Comparison of ENCODE assay signal across 1 cellular context in genomic region chr4:55670695-55671094, GRCh38.
TF ChIP-seq lines count a peak whose summit lies in the region.

No MANE protein-coding gene starts in this region.

TF ChIP-seq in K562, 482 proteins besides CTCF, POLR2A, EP300 and RAD21 (continued from another document and continues in another):
- TF ChIP-seq ZBTB1 (CRISPR knock-in tag; IDR thresholded peaks at IDR 0.05; ENCODE audit: borderline replicate concordance, low read depth) (no peak), TAF1 (IDR thresholded peaks at IDR 0.05; ENCODE audit: control insufficient read depth, extremely low read depth, insufficient read depth, low read length, severe bottlenecking) (no peak), FOSL1 (tag; conservative IDR thresholded peaks at IDR 0.05) (peak; percentile 30; the same call in 1 of the 2 replicates), NR3C1 (CRISPR knock-in tag; IDR thresholded peaks at IDR 0.05) (no peak), MAZ (CRISPR knock-in tag; conservative IDR thresholded peaks at IDR 0.05 in 1 of 2, IDR thresholded peaks at IDR 0.05 in 1 of 2) (no peak), SMC3 (conservative IDR thresholded peaks at IDR 0.05; ENCODE audit: insufficient read depth, low read depth, low read length) (no peak), ZNF583 (CRISPR knock-in tag; IDR thresholded peaks at IDR 0.05) (no peak), HDAC3 (IDR thresholded peaks at IDR 0.05; ENCODE audit: borderline replicate concordance, partially characterized antibody) (no peak), CSDE1 (IDR thresholded peaks at IDR 0.05) (no peak), ERF (CRISPR knock-in tag; IDR thresholded peaks at IDR 0.05) (no peak), HDAC8 (tag; IDR thresholded peaks at IDR 0.05) (no peak), CAMTA2 (CRISPR knock-in tag; conservative IDR thresholded peaks at IDR 0.05) (no peak), KHSRP (IDR thresholded peaks at IDR 0.05) (no peak), TCFL5 (CRISPR knock-in tag; conservative IDR thresholded peaks at IDR 0.05) (no peak), ZNF274 (IDR thresholded peaks at IDR 0.05; ENCODE audit: borderline replicate concordance, low read depth, low read length) (no peak), WHSC1 (IDR thresholded peaks at IDR 0.05; ENCODE audit: low read length) (no peak), MCM2 (IDR thresholded peaks at IDR 0.05; ENCODE audit: low read depth) (no peak), ZNF184 (CRISPR knock-in tag; IDR thresholded peaks at IDR 0.05) (no peak), KLF1 (tag; IDR thresholded peaks at IDR 0.05) (no peak), HSF4 (CRISPR knock-in tag; IDR thresholded peaks at IDR 0.05; ENCODE audit: borderline replicate concordance) (no peak), MYC (IDR thresholded peaks at IDR 0.05; ENCODE audit: low read depth, low read length) (no peak), MYC (CRISPR knock-in tag; IDR thresholded peaks at IDR 0.05; ENCODE audit: borderline replicate concordance, low read depth) (no peak), EP400 (IDR thresholded peaks at IDR 0.05) (no peak), HLTF (IDR thresholded peaks at IDR 0.05) (no peak), FOXJ2 (tag; IDR thresholded peaks at IDR 0.05) (no peak), SMARCA4 (IDR thresholded peaks at IDR 0.05) (peak; percentile 22; the same call in 1 of the 2 replicates), ZNF589 (CRISPR knock-in tag; IDR thresholded peaks at IDR 0.05; ENCODE audit: low read depth) (peak; percentile 41; the same call in 1 of the 2 replicates), REST (CRISPR knock-in tag; IDR thresholded peaks at IDR 0.05; ENCODE audit: low read depth) (no peak), ZNF280B (CRISPR knock-in tag; IDR thresholded peaks at IDR 0.05) (no peak), MITF (IDR thresholded peaks at IDR 0.05) (peak; percentile 60; the same call in 1 of the 2 replicates), E2F4 (CRISPR knock-in tag; IDR thresholded peaks at IDR 0.05; ENCODE audit: low read depth) (no peak), ZBTB5 (IDR thresholded peaks at IDR 0.05) (no peak), PCBP2 (IDR thresholded peaks at IDR 0.05; ENCODE audit: low read depth, low read length, poor library complexity, severe bottlenecking) (no peak), ZNF445 (CRISPR knock-in tag; IDR thresholded peaks at IDR 0.05; ENCODE audit: low read depth) (no peak), DPF2 (IDR thresholded peaks at IDR 0.05) (peak; percentile 21; the same call in 1 of the 2 replicates), MXI1 (IDR thresholded peaks at IDR 0.05; ENCODE audit: low read depth, low read length) (no peak), E2F5 (CRISPR knock-in tag; IDR thresholded peaks at IDR 0.05) (no peak), XRCC5 (IDR thresholded peaks at IDR 0.05; ENCODE audit: low read depth, low read length) (no peak), NR0B1 (IDR thresholded peaks at IDR 0.05; ENCODE audit: partially characterized antibody) (no peak), PCBP1 (IDR thresholded peaks at IDR 0.05; ENCODE audit: low read depth, low read length, poor library complexity, severe bottlenecking) (no peak), RCOR1 (IDR thresholded peaks at IDR 0.05; ENCODE audit: borderline replicate concordance in 1 of 2, low read depth in 2 of 2, low read length in 2 of 2) (peak in 1 of 2 experiments; percentile 6; a peak in 1 of 4 replicates), PYGO2 (tag; IDR thresholded peaks at IDR 0.05) (no peak), BCLAF1 (IDR thresholded peaks at IDR 0.05; ENCODE audit: borderline replicate concordance in 1 of 2, control insufficient read depth in 1 of 2, low read depth in 2 of 2, low read length in 1 of 2) (no peak), TEAD4 (IDR thresholded peaks at IDR 0.05; ENCODE audit: low read length) (peak; percentile 76), TEAD4 (CRISPR knock-in tag; IDR thresholded peaks at IDR 0.05; ENCODE audit: borderline replicate concordance) (no peak), ARID1B (IDR thresholded peaks at IDR 0.05) (peak; percentile 73), ZKSCAN3 (CRISPR knock-in tag; IDR thresholded peaks at IDR 0.05) (no peak), HDAC2 (IDR thresholded peaks at IDR 0.05) (no peak), KDM2B (CRISPR knock-in tag; IDR thresholded peaks at IDR 0.05) (no peak), ZNF224 (CRISPR knock-in tag; IDR thresholded peaks at IDR 0.05) (no peak), FOXP4 (CRISPR knock-in tag; IDR thresholded peaks at IDR 0.05; ENCODE audit: borderline replicate concordance) (no peak), ZBED1 (IDR thresholded peaks at IDR 0.05) (no peak), CXXC5 (CRISPR knock-in tag; IDR thresholded peaks at IDR 0.05) (no peak), RBFOX2 (IDR thresholded peaks at IDR 0.05; ENCODE audit: low read depth, low read length) (no peak), SNIP1 (IDR thresholded peaks at IDR 0.05; ENCODE audit: low read depth) (no peak), ZC3H8 (IDR thresholded peaks at IDR 0.05) (no peak), KAT7 (CRISPR knock-in tag; IDR thresholded peaks at IDR 0.05; ENCODE audit: borderline replicate concordance) (no peak)
